Comparison of ENCODE assay signal across 8 cellular contexts in genomic region chr14:102138935-102139247, GRCh38. TPM values are rescaled to one million over a fixed set of nuclear protein-coding genes. Genes with fewer than 3 reads are reported as not detected.
DNase-seq lines count a peak whose midpoint lies in the region; ATAC-seq, FAIRE-seq and TF ChIP-seq lines count a peak whose summit lies in the region.

No MANE protein-coding gene starts in this region.

- no peak for FAIRE-seq in GM19239 (lab: Jason Lieb, UNC)

- peak; percentile 17 for ATAC-seq in GM18511 (IDR thresholded peaks at IDR 0.05; ENCODE audit: unreplicated experiment)
- ATAC-seq in HG03025 (IDR thresholded peaks at IDR 0.05; ENCODE audit: low FRiP score, unreplicated experiment): no peak

- intact Hi-C loops in dorsolateral prefrontal cortex (cut with DNase I): loop anchor here (1.0 to 5.0 kb wide), 4 partner anchors 51 to 73 kb away; partner anchors contain the start of gene HSP90AA1 (in 1 of the 2)

- DNase-seq in MG63 (no peak), dorsolateral prefrontal cortex (peak in 4 of 10 donors; percentile 19 to 45 (median 34)), NCI-H226 (no peak), GM19239 (ENCODE audit: insufficient read length, low spot score) (no peak), NCI-H2171 (lab: John Stamatoyannopoulos, UW) (no peak)

- peak overlapping the region; percentile 70 to 100 (median 97) for H3K27ac ChIP-seq in dorsolateral prefrontal cortex
- no peak overlapping the region for H3K27ac ChIP-seq in muscle layer of duodenum (ENCODE audit: low read length)

- no peak for TF ChIP-seq CTCF in dorsolateral prefrontal cortex (IDR thresholded peaks at IDR 0.05 in 54 of 56, conservative IDR thresholded peaks at IDR 0.05 in 2 of 56; ENCODE audit: low read depth in 1 of 56, partially characterized antibody in 56 of 56)

- H3K36me3 ChIP-seq in MG63 (no peaks in the 10 kb centered on the region), muscle layer of duodenum (ENCODE audit: control insufficient read depth in 1 of 2, insufficient read depth in 2 of 2, low read length in 2 of 2) (peaks cover 0 to 5% of the 10 kb centered on the region in 2 donors)

- H3K4me1 ChIP-seq in muscle layer of duodenum (ENCODE audit: control insufficient read depth in 1 of 2, insufficient read depth in 2 of 2, low read length in 2 of 2): peaks cover 5 to 12% of the 10 kb centered on the region in 2 donors

- H3K9me3 ChIP-seq in MG63: no peaks in the 10 kb centered on the region
- no peaks in the 10 kb centered on the region for H3K9me3 ChIP-seq in muscle layer of duodenum (ENCODE audit: control insufficient read depth in 1 of 2, low read length in 2 of 2)

- H3K27me3 ChIP-seq in MG63: no peaks in the 10 kb centered on the region
- no peaks in the 10 kb centered on the region for H3K27me3 ChIP-seq in dorsolateral prefrontal cortex
- no peaks in the 10 kb centered on the region for H3K27me3 ChIP-seq in muscle layer of duodenum (ENCODE audit: low read depth, low read length)

- H3K4me3 ChIP-seq in MG63 (peak overlapping the region; percentile 93), dorsolateral prefrontal cortex (peak overlapping the region; percentile 57 to 100 (median 99)), muscle layer of duodenum (ENCODE audit: low read depth in 1 of 2, low read length in 2 of 2) (peak overlapping the region; percentile 85 to 91)

RNA-seq across cellular contexts. Expression of gene WDR20, which starts 0.8 kb away (rescaled TPM):
- total RNA-seq in MG63 (2014; rRNA removed; shearing (Covaris generic); ENCODE audit: low replicate concordance): 11.2 and 11.8 TPM in 2 replicates
- total RNA-seq in dorsolateral prefrontal cortex: 10 to 100 TPM; 35.1 to 88.2 (median 50.0) TPM

RNA-seq across cellular contexts. Expression of gene HSP90AA1, which starts 52.0 kb away (rescaled TPM):
- total RNA-seq in MG63 (2014; rRNA removed; shearing (Covaris generic); ENCODE audit: low replicate concordance): 158 and 180 TPM in 2 replicates
- 1,000 to 10,000 TPM in 30 of 120 experiments, 100 to 1,000 TPM in 90; 420 to 2,880 (median 848) TPM for total RNA-seq in dorsolateral prefrontal cortex
